In genomic region chr20:48776306-48776705, GRCh38 we compare ENCODE assay signal across 7 cellular contexts. TPM values are rescaled to one million over a fixed set of nuclear protein-coding genes. Genes with fewer than 3 reads are reported as not detected.
DNase-seq lines count a peak whose midpoint lies in the region; ATAC-seq and TF ChIP-seq lines count a peak whose summit lies in the region.

No MANE protein-coding gene starts in this region.

- no peak overlapping the region for H3K9ac ChIP-seq in endodermal cell (ENCODE audit: extremely low read depth, low read length, poor library complexity, severe bottlenecking)

- peaks cover 0 to 1% (median 0%) of the 10 kb centered on the region in 5 donors for H3K9me3 Mint-ChIP-seq in CD8-positive, alpha-beta memory T cell
- H3K9me3 Mint-ChIP-seq in endodermal cell (peaks cover 48% of the 10 kb centered on the region), osteocyte (ENCODE audit: unreplicated experiment) (peaks cover 10% of the 10 kb centered on the region)

- peaks cover 59% of the 10 kb centered on the region for H3K4me1 ChIP-seq in CD8-positive, alpha-beta memory T cell (ENCODE audit: insufficient read depth, low read length)
- no peaks in the 10 kb centered on the region for H3K4me1 ChIP-seq in endodermal cell (ENCODE audit: control insufficient read depth, insufficient read depth, low read length)

- H3K36me3 ChIP-seq in CD8-positive, alpha-beta memory T cell (ENCODE audit: insufficient read depth, low read length), result no peaks in the 10 kb centered on the region
- peaks cover 23% of the 10 kb centered on the region for H3K36me3 ChIP-seq in endodermal cell (ENCODE audit: control insufficient read depth, insufficient read depth, low read length)

- no peak overlapping the region for H3K4me3 Mint-ChIP-seq in CD8-positive, alpha-beta memory T cell
- H3K4me3 Mint-ChIP-seq in endodermal cell, result no peak overlapping the region
- no peak overlapping the region for H3K4me3 Mint-ChIP-seq in osteocyte (ENCODE audit: unreplicated experiment)

- in situ Hi-C loops in ACHN (cut with HindIII; ENCODE audit: low pct_ligation_motif_present, low pct_unique_long_range_greater_than_20kb, low sequenced_read_pairs), result no loop called here

- no peaks in the 10 kb centered on the region for H3K9me3 ChIP-seq in CD8-positive, alpha-beta memory T cell (ENCODE audit: low read length)
- H3K9me3 ChIP-seq in endodermal cell (ENCODE audit: control insufficient read depth, low read length), result peaks cover 41% of the 10 kb centered on the region

- WGBS in endodermal cell (ENCODE audit: insufficient coverage in 1 of 2, insufficient read length in 1 of 2), 2 experiments, result 88 to 92% methylated on average over 5 to 7 of the region's 7 CpGs

- POLR2A ChIA-PET in CD8-positive, alpha-beta memory T cell (lab: Charles Lee), result interaction anchor here (0.7 kb wide), 1 partner anchor 15 kb away, joined by 3 read pairs; no protein-coding TSS in a partner anchor

- TF ChIP-seq CTCF in endodermal cell (conservative IDR thresholded peaks at IDR 0.05) (no peak), osteocyte (IDR thresholded peaks at IDR 0.05) (no peak)

- DNase-seq in CD8-positive, alpha-beta memory T cell, result peak in 1 of 5 donors; percentile 44
- DNase-seq in M059J (ENCODE audit: low read depth) (peak; percentile 62), endodermal cell (no peak), osteocyte (ENCODE audit: extremely low spot score, unreplicated experiment) (no peak), ACHN (no peak), inferior parietal cortex (ENCODE audit: extremely low spot score) (no peak)

- CTCF ChIA-PET in CD8-positive, alpha-beta memory T cell (lab: Charles Lee), result interaction anchor here (1.1 kb wide), 1 partner anchor 18 kb away, joined by 3 read pairs; no protein-coding TSS in a partner anchor

- H3K27me3 Mint-ChIP-seq in CD8-positive, alpha-beta memory T cell, result peaks cover 0 to 1% of the 10 kb centered on the region in 2 donors
- H3K27me3 Mint-ChIP-seq in endodermal cell (ENCODE audit: insufficient read depth), result no peaks in the 10 kb centered on the region
- H3K27me3 Mint-ChIP-seq in osteocyte (ENCODE audit: unreplicated experiment), result no peaks in the 10 kb centered on the region

- peak overlapping the region in 7 of 8 donors; percentile 64 to 93 (median 79) for H3K27ac Mint-ChIP-seq in CD8-positive, alpha-beta memory T cell
- H3K27ac Mint-ChIP-seq in endodermal cell (no peak overlapping the region), osteocyte (ENCODE audit: unreplicated experiment) (peak overlapping the region; percentile 57)

- H3K27ac ChIP-seq in CD8-positive, alpha-beta memory T cell (ENCODE audit: low read depth, low read length), result no peak overlapping the region
- peak overlapping the region; percentile 92 for H3K27ac ChIP-seq in endodermal cell (ENCODE audit: low read depth, low read length)

- no peak for ATAC-seq in HG03439 (IDR thresholded peaks at IDR 0.05; ENCODE audit: unreplicated experiment)

- peaks cover 9 to 42% (median 16%) of the 10 kb centered on the region in 3 donors for H3K36me3 Mint-ChIP-seq in CD8-positive, alpha-beta memory T cell
- H3K36me3 Mint-ChIP-seq in endodermal cell (ENCODE audit: low read depth) (peaks cover 61% of the 10 kb centered on the region), osteocyte (ENCODE audit: unreplicated experiment) (peaks cover 9% of the 10 kb centered on the region)

- H3K4me3 ChIP-seq in CD8-positive, alpha-beta memory T cell (ENCODE audit: low read length), result no peak overlapping the region
- no peak overlapping the region for H3K4me3 ChIP-seq in endodermal cell (ENCODE audit: low read length)

- H3K4me1 Mint-ChIP-seq in CD8-positive, alpha-beta memory T cell, result peaks cover 47 to 68% (median 65%) of the 10 kb centered on the region in 3 donors
- H3K4me1 Mint-ChIP-seq in endodermal cell, result no peaks in the 10 kb centered on the region
- H3K4me1 Mint-ChIP-seq in osteocyte (ENCODE audit: unreplicated experiment), result peaks cover 3% of the 10 kb centered on the region

- no peaks in the 10 kb centered on the region for H3K27me3 ChIP-seq in CD8-positive, alpha-beta memory T cell (ENCODE audit: insufficient read depth, low read length, poor library complexity, severe bottlenecking)
- H3K27me3 ChIP-seq in endodermal cell (ENCODE audit: control insufficient read depth, insufficient read depth, low read length, poor library complexity, severe bottlenecking), result no peaks in the 10 kb centered on the region

RNA-seq across cellular contexts. Expression of gene PREX1, which starts 51.5 kb away (rescaled TPM):
- 10 to 100 TPM; 90.0 to 90.5 TPM for total RNA-seq in CD8-positive, alpha-beta memory T cell
- polyA plus RNA-seq in CD8-positive, alpha-beta memory T cell, result 89.5 TPM
- total RNA-seq in M059J (2014; rRNA removed; shearing (Covaris generic)), result 1.5 and 5.2 TPM in 2 replicates
- total RNA-seq in endodermal cell (10 to 100 TPM; 65.3 to 70.5 TPM), osteocyte (22.2 and 24.2 TPM in 2 replicates)
- 74.2 TPM for polyA plus RNA-seq in endodermal cell (2013, experiment 1 of 2)
- polyA plus RNA-seq in endodermal cell (2013, experiment 2 of 2), result 71.0 TPM
